Comparison of ENCODE assay signal across 8 cellular contexts in the genomic region with DNA sequence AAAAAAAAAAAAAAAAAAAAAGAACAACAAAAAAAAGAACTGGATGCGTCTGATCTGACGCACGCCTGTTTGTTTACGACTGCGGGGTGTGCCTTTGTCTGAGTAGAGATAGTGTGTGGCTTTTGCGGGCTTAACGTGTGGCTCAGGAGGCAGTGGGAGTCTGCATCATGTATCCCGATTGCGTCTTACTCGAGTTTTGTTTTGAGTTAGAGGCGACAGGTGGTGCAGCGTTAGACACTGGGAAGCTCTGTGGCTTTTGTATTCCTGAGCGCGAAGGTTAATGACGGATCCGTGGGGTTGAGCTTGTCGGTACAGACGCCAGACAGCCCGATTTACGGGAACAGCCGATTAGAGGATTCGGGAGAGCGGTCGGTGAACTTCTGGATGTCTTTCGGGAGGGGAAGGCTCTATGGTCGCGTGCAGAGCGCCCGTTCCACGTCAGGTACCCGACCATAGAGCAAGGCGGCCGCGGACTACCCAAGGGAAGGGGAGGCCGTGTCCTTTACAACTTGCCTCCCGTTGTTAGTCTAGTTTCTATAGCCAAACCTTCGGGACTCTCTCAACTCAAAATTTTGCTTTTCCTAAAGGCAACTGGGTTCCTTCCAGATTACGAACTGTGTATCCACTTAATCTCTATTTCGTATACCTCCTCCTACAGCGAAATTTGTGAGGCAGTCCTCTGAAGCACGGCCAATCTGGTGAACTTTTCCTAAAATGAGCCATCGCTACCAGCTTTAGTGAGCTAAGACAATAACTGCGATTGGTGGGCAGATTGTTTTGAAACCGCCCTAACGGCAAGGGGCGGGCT. TPM values are rescaled to one million over a fixed set of nuclear protein-coding genes. Genes with fewer than 3 reads are reported as not detected.
A peak's percentile ranks its signal among the peaks of the same experiment; 100 is the strongest.
DNase-seq lines count a peak whose midpoint lies in the region; ATAC-seq and TF ChIP-seq lines count a peak whose summit lies in the region.

No MANE protein-coding gene starts in this region.

- DNase-seq in HUDEP-2 (lab: John Stamatoyannopoulos, UW; ENCODE audit: unreplicated experiment in 76 of 76) (peak in 69 of 76 experiments; percentile 35 to 92 (median 62)), left cardiac atrium (peak; percentile 71), renal cortical epithelial cell (ENCODE audit: low read depth) (peak; percentile 39), aorta (peak; percentile 77 to 86)
- DNase-seq in activated naive CD8-positive, alpha-beta T cell treated with anti-CD3 and anti-CD28 coated beads, Interleukin-2, amount 10 ng/mL, durations not matched to agents 7 days and 5 days: peak; percentile 80

- H3K27me3 ChIP-seq in BLaER1 (no peaks in the 10 kb centered on the region), aorta (ENCODE audit: control insufficient read depth in 1 of 2, insufficient read depth in 2 of 2, low read length in 1 of 2) (no peaks in the 10 kb centered on the region)

- H3K9ac ChIP-seq in BLaER1: peak overlapping the region; percentile 98

- H3K9me3 Mint-ChIP-seq in activated naive CD8-positive, alpha-beta T cell treated with anti-CD3 and anti-CD28 coated beads, Interleukin-2, amount 10 ng/mL, durations not matched to agents 7 days and 5 days: no peaks in the 10 kb centered on the region

- H3K4me3 ChIP-seq in BLaER1 (peak overlapping the region; percentile 86), aorta (ENCODE audit: low read length in 2 of 2) (peak overlapping the region; percentile 59 to 90)

- H3K36me3 ChIP-seq in BLaER1: peaks cover 17% of the 10 kb centered on the region
- H3K36me3 ChIP-seq in aorta (ENCODE audit: control insufficient read depth in 1 of 2, insufficient read depth in 2 of 2, low read length in 1 of 2): peaks cover 0 to 5% of the 10 kb centered on the region in 2 donors

- peaks cover 3% of the 10 kb centered on the region for H3K27me3 Mint-ChIP-seq in activated naive CD8-positive, alpha-beta T cell treated with anti-CD3 and anti-CD28 coated beads, Interleukin-2, amount 10 ng/mL, durations not matched to agents 7 days and 5 days

- H3K4me3 Mint-ChIP-seq in activated naive CD8-positive, alpha-beta T cell treated with anti-CD3 and anti-CD28 coated beads, Interleukin-2, amount 10 ng/mL, durations not matched to agents 7 days and 5 days: peak overlapping the region; percentile 92

- ATAC-seq in GM19035 (IDR thresholded peaks at IDR 0.05; ENCODE audit: unreplicated experiment) (peak; percentile 9), SK-N-SH treated with all-trans-retinoic acid at 6 μM for 48 hours (peak; percentile 77), left cardiac atrium (peak; percentile 7 to 10), aorta (ENCODE audit: low FRiP score) (peak; percentile 55)
- ATAC-seq in activated naive CD8-positive, alpha-beta T cell treated with anti-CD3 and anti-CD28 coated beads, Interleukin-2, amount 10 ng/mL, durations not matched to agents 7 days and 5 days (ENCODE audit: low read depth): peak; percentile 62

- peaks cover 29% of the 10 kb centered on the region for H4K20me1 ChIP-seq in BLaER1

- WGBS in aorta, 2 donors: 0% methylated on average over 45 to 46 of the region's 46 CpGs

- intact Hi-C loops in left cardiac atrium (cut with DNase I): loop anchor here in 1 of 2 donors (2.0 kb wide), 1 partner anchor 36 kb away; no protein-coding TSS in a partner anchor
- intact Hi-C loops in aorta (cut with DNase I): loop anchor here in 1 of 2 donors (2.0 to 5.0 kb wide), 2 partner anchors 36 to 58 kb away; no protein-coding TSS in a partner anchor

- peaks cover 35% of the 10 kb centered on the region for H3K4me1 Mint-ChIP-seq in activated naive CD8-positive, alpha-beta T cell treated with anti-CD3 and anti-CD28 coated beads, Interleukin-2, amount 10 ng/mL, durations not matched to agents 7 days and 5 days

- peak overlapping the region; percentile 89 for H3K4me2 ChIP-seq in BLaER1

- peaks cover 34% of the 10 kb centered on the region for H3K4me1 ChIP-seq in BLaER1
- no peaks in the 10 kb centered on the region for H3K4me1 ChIP-seq in aorta (ENCODE audit: control insufficient read depth in 1 of 2, insufficient read depth in 2 of 2, low read length in 2 of 2)

- peaks cover 20% of the 10 kb centered on the region for H3K36me3 Mint-ChIP-seq in activated naive CD8-positive, alpha-beta T cell treated with anti-CD3 and anti-CD28 coated beads, Interleukin-2, amount 10 ng/mL, durations not matched to agents 7 days and 5 days

- H3K9me3 ChIP-seq in BLaER1: no peaks in the 10 kb centered on the region
- H3K9me3 ChIP-seq in aorta (ENCODE audit: control insufficient read depth, low read length): no peaks in the 10 kb centered on the region

- H3K27ac ChIP-seq in BLaER1 (peak overlapping the region; percentile 97), aorta (ENCODE audit: low read depth in 1 of 2, low read length in 2 of 2) (peak overlapping the region; percentile 91 to 100)

- POLR2A ChIA-PET in activated naive CD8-positive, alpha-beta T cell treated with anti-CD3 and anti-CD28 coated beads, Interleukin-2, amount 10 ng/mL, durations not matched to agents 7 days and 5 days (lab: Charles Lee): interaction anchor here (0.6 to 7.4 kb wide), 32 partner anchors 8 to 1931 kb away, joined by 3 to 195 read pairs (median 5); partner anchors contain the start of genes B9D2, CCDC97, CYP2S1 and DMAC2

- peak overlapping the region; percentile 100 for H3K27ac Mint-ChIP-seq in activated naive CD8-positive, alpha-beta T cell treated with anti-CD3 and anti-CD28 coated beads, Interleukin-2, amount 10 ng/mL, durations not matched to agents 7 days and 5 days

TF ChIP-seq in SK-N-SH treated with all-trans-retinoic acid at 6 μM for 48 hours, 23 proteins besides CTCF, POLR2A, EP300 and RAD21 (continues in another document):
- TF ChIP-seq, protein P1, sequence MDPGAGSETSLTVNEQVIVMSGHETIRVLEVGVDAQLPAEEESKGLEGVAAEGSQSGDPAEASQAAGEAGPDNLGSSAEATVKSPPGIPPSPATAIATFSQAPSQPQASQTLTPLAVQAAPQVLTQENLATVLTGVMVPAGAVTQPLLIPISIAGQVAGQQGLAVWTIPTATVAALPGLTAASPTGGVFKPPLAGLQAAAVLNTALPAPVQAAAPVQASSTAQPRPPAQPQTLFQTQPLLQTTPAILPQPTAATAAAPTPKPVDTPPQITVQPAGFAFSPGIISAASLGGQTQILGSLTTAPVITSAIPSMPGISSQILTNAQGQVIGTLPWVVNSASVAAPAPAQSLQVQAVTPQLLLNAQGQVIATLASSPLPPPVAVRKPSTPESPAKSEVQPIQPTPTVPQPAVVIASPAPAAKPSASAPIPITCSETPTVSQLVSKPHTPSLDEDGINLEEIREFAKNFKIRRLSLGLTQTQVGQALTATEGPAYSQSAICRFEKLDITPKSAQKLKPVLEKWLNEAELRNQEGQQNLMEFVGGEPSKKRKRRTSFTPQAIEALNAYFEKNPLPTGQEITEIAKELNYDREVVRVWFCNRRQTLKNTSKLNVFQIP (CRISPR knock-in tag; IDR thresholded peaks at IDR 0.05; ENCODE audit: borderline replicate concordance, low read depth): no peak
- TF ChIP-seq PPARA (CRISPR knock-in tag; IDR thresholded peaks at IDR 0.05; ENCODE audit: borderline replicate concordance) (no peak), ZFP3 (CRISPR knock-in tag; IDR thresholded peaks at IDR 0.05) (no peak), ZFP30 (CRISPR knock-in tag; IDR thresholded peaks at IDR 0.05) (no peak), ZNF8 (CRISPR knock-in tag; IDR thresholded peaks at IDR 0.05) (no peak), TOX (CRISPR knock-in tag; IDR thresholded peaks at IDR 0.05; ENCODE audit: borderline replicate concordance) (no peak), ZC3H10 (CRISPR knock-in tag; IDR thresholded peaks at IDR 0.05) (no peak), CSRNP3 (CRISPR knock-in tag; IDR thresholded peaks at IDR 0.05) (no peak), GLIS3 (CRISPR knock-in tag; IDR thresholded peaks at IDR 0.05) (no peak)
- TF ChIP-seq, protein P2, sequence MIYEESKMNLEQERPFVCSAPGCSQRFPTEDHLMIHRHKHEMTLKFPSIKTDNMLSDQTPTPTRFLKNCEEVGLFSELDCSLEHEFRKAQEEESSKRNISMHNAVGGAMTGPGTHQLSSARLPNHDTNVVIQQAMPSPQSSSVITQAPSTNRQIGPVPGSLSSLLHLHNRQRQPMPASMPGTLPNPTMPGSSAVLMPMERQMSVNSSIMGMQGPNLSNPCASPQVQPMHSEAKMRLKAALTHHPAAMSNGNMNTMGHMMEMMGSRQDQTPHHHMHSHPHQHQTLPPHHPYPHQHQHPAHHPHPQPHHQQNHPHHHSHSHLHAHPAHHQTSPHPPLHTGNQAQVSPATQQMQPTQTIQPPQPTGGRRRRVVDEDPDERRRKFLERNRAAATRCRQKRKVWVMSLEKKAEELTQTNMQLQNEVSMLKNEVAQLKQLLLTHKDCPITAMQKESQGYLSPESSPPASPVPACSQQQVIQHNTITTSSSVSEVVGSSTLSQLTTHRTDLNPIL (CRISPR knock-in tag; IDR thresholded peaks at IDR 0.05; ENCODE audit: low read depth): no peak

RNA-seq across cellular contexts. Expression of gene HNRNPUL1, which starts 0.9 kb away (rescaled TPM):
- total RNA-seq in activated naive CD8-positive, alpha-beta T cell treated with anti-CD3 and anti-CD28 coated beads, Interleukin-2, amount 10 ng/mL, durations not matched to agents 7 days and 5 days: 100 to 1,000 TPM; 301 to 333 TPM
- total RNA-seq in left cardiac atrium: 100 to 1,000 TPM; 116 to 147 TPM
- total RNA-seq in renal cortical epithelial cell: 68.1 and 131 TPM in 2 replicates
- 100 to 1,000 TPM; 155 to 156 TPM for total RNA-seq in aorta
- polyA plus RNA-seq in aorta: 10 to 100 TPM; 59.5 to 82.5 TPM

RNA-seq across cellular contexts. Expression of gene AXL, which starts 44.2 kb away (rescaled TPM):
- total RNA-seq in activated naive CD8-positive, alpha-beta T cell treated with anti-CD3 and anti-CD28 coated beads, Interleukin-2, amount 10 ng/mL, durations not matched to agents 7 days and 5 days: under 1 TPM; 0.11 to 0.17 TPM
- total RNA-seq in left cardiac atrium (10 to 100 TPM; 27.5 to 31.8 TPM), renal cortical epithelial cell (151 and 220 TPM in 2 replicates), aorta (100 to 1,000 TPM; 106 TPM)
- polyA plus RNA-seq in aorta: 10 to 100 TPM; 14.8 to 44.6 TPM

RNA-seq across cellular contexts. Expression of gene CCDC97, which starts 46.7 kb away (rescaled TPM):
- total RNA-seq in activated naive CD8-positive, alpha-beta T cell treated with anti-CD3 and anti-CD28 coated beads, Interleukin-2, amount 10 ng/mL, durations not matched to agents 7 days and 5 days: 10 to 100 TPM; 37.8 to 40.8 TPM
- total RNA-seq in left cardiac atrium (10 to 100 TPM; 18.0 to 18.6 TPM), renal cortical epithelial cell (5.2 and 15.0 TPM in 2 replicates), aorta (10 to 100 TPM; 18.7 to 24.3 TPM)
- 10 to 100 TPM in 1 of 2 donors, 1 to 10 TPM in 1; 7.0 to 10.8 TPM for polyA plus RNA-seq in aorta

Comparison
In these comparisons a context has a peak if more than half of its experiments do, and no peak if none do; other contexts are left out.
1. Peak in every context shown above with its lines: DNase-seq, ATAC-seq, H3K4me3 ChIP-seq and H3K27ac ChIP-seq.
2. ATAC-seq: peak in every context shown above with its lines; median percentile 77 in SK-N-SH treated with all-trans-retinoic acid at 6 μM for 48 hours; 62 in activated naive CD8-positive, alpha-beta T cell treated with anti-CD3 and anti-CD28 coated beads, Interleukin-2, amount 10 ng/mL, durations not matched to agents 7 days and 5 days; 55 in aorta; 9 in GM19035; 8 in left cardiac atrium.
3. RNA of gene AXL, which starts 44.2 kb away (total RNA-seq): 151 to 220 TPM in renal cortical epithelial cell, 106 TPM in aorta and 27.5 to 31.8 TPM in left cardiac atrium; 0.11 to 0.17 TPM in activated naive CD8-positive, alpha-beta T cell treated with anti-CD3 and anti-CD28 coated beads, Interleukin-2, amount 10 ng/mL, durations not matched to agents 7 days and 5 days; every median in the first group is over 10 times any median in the second.